Comparison of ENCODE assay signal across 8 cellular contexts in genomic region chr9:19925674-19926503, GRCh38.
DNase-seq lines count a peak whose midpoint lies in the region; ATAC-seq and TF ChIP-seq lines count a peak whose summit lies in the region.

No MANE protein-coding gene starts in this region.

- no peak overlapping the region for H3K27ac ChIP-seq in HL-60 (replicated peaks)
- no peak overlapping the region for H3K27ac ChIP-seq in muscle layer of duodenum (ENCODE audit: low read length)

- no peaks in the 10 kb centered on the region for H3K9me3 ChIP-seq in muscle layer of duodenum (ENCODE audit: control insufficient read depth in 1 of 2, low read length in 2 of 2)

- no peaks in the 10 kb centered on the region for H3K36me3 ChIP-seq in muscle layer of duodenum (ENCODE audit: control insufficient read depth in 1 of 2, insufficient read depth in 2 of 2, low read length in 2 of 2)

- DNase-seq in COLO829 (ENCODE audit: low spot score) (peak; percentile 54), HL-60 (ENCODE audit: low read depth in 1 of 2, low spot score in 1 of 2) (peak; percentile 20 to 45), NOMO-1 treated with DMSO at 0.1 percent for 48 hours (lab: John Stamatoyannopoulos, UW; ENCODE audit: unreplicated experiment) (peak; percentile 41), activated T-cell treated with anti-CD3 and anti-CD28 coated beads for 1 hour (ENCODE audit: low read depth) (peak; percentile 66), erythroblast (lab: John Stamatoyannopoulos, UW) (peak; percentile 72 to 84)
- DNase-seq in stimulated activated CD8-positive, alpha-beta memory T cell treated with anti-CD3 and anti-CD28 coated beads, Interleukin-7, amount 100 ng/mL, for 24 hours (ENCODE audit: low read depth): peak; percentile 44

- peaks cover 0 to 3% of the 10 kb centered on the region in 2 donors for H3K4me1 ChIP-seq in muscle layer of duodenum (ENCODE audit: control insufficient read depth in 1 of 2, insufficient read depth in 2 of 2, low read length in 2 of 2)

- no peak overlapping the region for H3K4me3 ChIP-seq in HL-60 (replicated peaks; ENCODE audit: insufficient read depth, low read length)
- H3K4me3 ChIP-seq in muscle layer of duodenum (ENCODE audit: low read depth in 1 of 2, low read length in 2 of 2): peak overlapping the region; percentile 57 to 59

- no peak for TF ChIP-seq POLR2A in erythroblast (IDR thresholded peaks at IDR 0.05; ENCODE audit: low read length)

- TF ChIP-seq CTCF in HL-60 (IDR thresholded peaks at IDR 0.05; ENCODE audit: insufficient read depth, low read length): peak; percentile 69

- H3K27me3 ChIP-seq in HL-60 (ENCODE audit: insufficient read depth, poor library complexity, severe bottlenecking) (no peaks in the 10 kb centered on the region), muscle layer of duodenum (ENCODE audit: low read depth, low read length) (no peaks in the 10 kb centered on the region)

- peak; percentile 89 for ATAC-seq in GM19463 (IDR thresholded peaks at IDR 0.05; ENCODE audit: unreplicated experiment)
